In genomic region chr15:75930866-75931265, GRCh38 we compare ENCODE assay signal across 27 cellular contexts. TPM values are rescaled to one million over a fixed set of nuclear protein-coding genes. Genes with fewer than 3 reads are reported as not detected.
DNase-seq lines count a peak whose midpoint lies in the region; ATAC-seq, FAIRE-seq and TF ChIP-seq lines count a peak whose summit lies in the region.
"Had no signal": no experiment of that assay in that cellular context is flagged by ENCODE, and none has a peak within 500 bp of the region (broad histone marks: within the 10 kb centered on the region; RNA-seq: fewer than 3 reads in every experiment).

No MANE protein-coding gene starts in this region.

- H3K36me3 ChIP-seq in endothelial cell of umbilical vein (ENCODE audit: control insufficient read depth in 2 of 2, extremely low read depth in 1 of 2, insufficient read depth in 2 of 2, low read length in 2 of 2) (peaks cover 5 to 17% of the 10 kb centered on the region in 2 experiments), uterus (no peaks in the 10 kb centered on the region)

- FAIRE-seq in GM12891 (lab: Jason Lieb, UNC) (peak; percentile 38), endothelial cell of umbilical vein (lab: Jason Lieb, UNC) (peak; percentile 28)
- FAIRE-seq: G401.6, GM12892, GM18507 had no signal

- peaks cover 0 to 2% (median 2%) of the 10 kb centered on the region in 3 donors for H3K27me3 Mint-ChIP-seq in immature natural killer cell (ENCODE audit: low read depth in 3 of 3)
- H3K27me3 Mint-ChIP-seq in natural killer cell (ENCODE audit: low read depth in 2 of 2), result no peaks in the 10 kb centered on the region
- H3K27me3 Mint-ChIP-seq: CD4-positive, alpha-beta memory T cell; CD4-positive, CD25-positive, alpha-beta regulatory T cell; CD8-positive, alpha-beta memory T cell had no signal

- H3K4me3 ChIP-seq in endothelial cell of umbilical vein (replicated peaks in 1 of 3; ENCODE audit: insufficient read depth in 1 of 3, low read depth in 1 of 3, low read length in 3 of 3) (no peak overlapping the region), uterus (no peak overlapping the region)
- H3K4me3 ChIP-seq: BLaER1 had no signal

- DNase-seq in GM12891 (ENCODE audit: insufficient read length, low spot score) (no peak), endothelial cell of umbilical vein (ENCODE audit: low read depth, low spot score) (no peak), immature natural killer cell (no peak), natural killer cell (no peak), DMS 273 treated with DMSO at 0.1 percent for 48 hours (lab: John Stamatoyannopoulos, UW) (no peak), uterus (no peak), G401 (ENCODE audit: low spot score) (no peak)
- DNase-seq: 8988T; ACHN; BE2C; C1 segment of cervical spinal cord; CD4-positive, alpha-beta memory T cell; CD4-positive, CD25-positive, alpha-beta regulatory T cell; CD8-positive, alpha-beta memory T cell; COR-L47; DMS153; DMS53; DMS79; DND-41; EL; GF-D8 had no signal

- H3K27ac ChIP-seq in endothelial cell of umbilical vein (ENCODE audit: insufficient read depth, low read depth, low read length) (no peak overlapping the region), uterus (no peak overlapping the region)
- H3K27ac ChIP-seq: BLaER1 had no signal

- in situ Hi-C loops in G401 (cut with HindIII; ENCODE audit: low sequenced_read_pairs), result no loop called here

- BruUV-seq in endothelial cell of umbilical vein (replicated peaks; lab: Mats Ljungman, UMichigan), result no TSS peak

- no peak overlapping the region for H3K9ac ChIP-seq in endothelial cell of umbilical vein (replicated peaks; ENCODE audit: extremely low read depth, insufficient read depth, low read length)
- H3K9ac ChIP-seq: BLaER1 had no signal

- H3K4me1 ChIP-seq in endothelial cell of umbilical vein (ENCODE audit: control insufficient read depth, extremely low read depth, insufficient read depth, low read length), result peaks cover 13% of the 10 kb centered on the region
- no peaks in the 10 kb centered on the region for H3K4me1 ChIP-seq in uterus
- H3K4me1 ChIP-seq: BE2C had no signal

- dilution Hi-C loops in endothelial cell of umbilical vein (cut with MboI; ENCODE audit: extremely low pct_ligation_motif_present, low sequenced_read_pairs), result no loop called here

- peaks cover 15 to 40% (median 16%) of the 10 kb centered on the region in 3 donors for H3K36me3 Mint-ChIP-seq in immature natural killer cell
- peaks cover 9% of the 10 kb centered on the region for H3K36me3 Mint-ChIP-seq in natural killer cell

- H3K79me2 ChIP-seq in endothelial cell of umbilical vein (ENCODE audit: control insufficient read depth, insufficient read depth, low read length), result peaks cover 14% of the 10 kb centered on the region

- intact Hi-C loops in endothelial cell of umbilical vein (cut with micrococcal nuclease) (loop anchor here (1.0 kb wide), 1 partner anchor 10 kb away; no protein-coding TSS in a partner anchor), natural killer cell (cut with micrococcal nuclease) (no loop called here), uterus (cut with DNase I; ENCODE audit: low total_unique reads) (no loop called here)

- no peaks in the 10 kb centered on the region for H3K27me3 ChIP-seq in endothelial cell of umbilical vein (ENCODE audit: control insufficient read depth in 2 of 2, insufficient read depth in 2 of 2, low read length in 2 of 2)
- no peaks in the 10 kb centered on the region for H3K27me3 ChIP-seq in uterus
- H3K27me3 ChIP-seq: BE2C, BLaER1 had no signal

- H4K20me1 ChIP-seq in endothelial cell of umbilical vein (replicated peaks; ENCODE audit: control insufficient read depth, extremely low read depth, insufficient read depth, low read length), result no peaks in the 10 kb centered on the region

- TF ChIP-seq POLR2A in GM12891 (IDR thresholded peaks at IDR 0.05; ENCODE audit: low read depth, low read length) (no peak), endothelial cell of umbilical vein (IDR thresholded peaks at IDR 0.05; ENCODE audit: low read depth, low read length) (no peak), uterus (IDR thresholded peaks at IDR 0.05) (no peak)

- H3K4me3 Mint-ChIP-seq in immature natural killer cell, result peak overlapping the region; percentile 6 to 45 (median 21)
- H3K4me3 Mint-ChIP-seq in natural killer cell, result no peak overlapping the region
- H3K4me3 Mint-ChIP-seq: CD14-positive monocyte; CD4-positive, alpha-beta memory T cell; CD4-positive, CD25-positive, alpha-beta regulatory T cell; CD8-positive, alpha-beta memory T cell had no signal

- TF ChIP-seq CTCF in endothelial cell of umbilical vein (IDR thresholded peaks at IDR 0.05; ENCODE audit: extremely low read depth in 1 of 2, insufficient read depth in 1 of 2, low read depth in 1 of 2, low read length in 2 of 2) (no peak), natural killer cell (IDR thresholded peaks at IDR 0.05) (no peak), uterus (IDR thresholded peaks at IDR 0.05) (no peak)

- H3K27ac Mint-ChIP-seq in immature natural killer cell, result peak overlapping the region in 2 of 6 donors; percentile 40 to 72
- H3K27ac Mint-ChIP-seq in natural killer cell, result peak overlapping the region; percentile 47 to 75
- H3K27ac Mint-ChIP-seq: CD4-positive, alpha-beta memory T cell; CD4-positive, CD25-positive, alpha-beta regulatory T cell had no signal

- no peaks in the 10 kb centered on the region for H3K9me1 ChIP-seq in endothelial cell of umbilical vein (replicated peaks; ENCODE audit: control insufficient read depth, extremely low read depth, insufficient read depth, low read length)

- CTCF ChIA-PET in endothelial cell of umbilical vein (lab: Charles Lee), result interaction anchor here (1.8 kb wide), 1 partner anchor 121 kb away, joined by 4 read pairs; no protein-coding TSS in a partner anchor

- H3K9me3 ChIP-seq in endothelial cell of umbilical vein (replicated peaks; ENCODE audit: control insufficient read depth, insufficient read depth, low read length), result no peaks in the 10 kb centered on the region
- no peaks in the 10 kb centered on the region for H3K9me3 ChIP-seq in uterus
- H3K9me3 ChIP-seq: BE2C, BLaER1 had no signal

- ATAC-seq in natural killer cell (no peak), HG03108 (IDR thresholded peaks at IDR 0.05; ENCODE audit: unreplicated experiment) (no peak)

- H3K4me2 ChIP-seq in endothelial cell of umbilical vein (ENCODE audit: insufficient read depth, low read length), result no peak overlapping the region
- H3K4me2 ChIP-seq: BLaER1 had no signal

- POLR2A ChIA-PET in endothelial cell of umbilical vein (lab: Charles Lee), result no interaction called here

- peaks cover 32 to 56% of the 10 kb centered on the region in 2 donors for H3K4me1 Mint-ChIP-seq in immature natural killer cell
- peaks cover 41 to 44% of the 10 kb centered on the region in 2 donors for H3K4me1 Mint-ChIP-seq in natural killer cell

- H3K9me3 Mint-ChIP-seq in immature natural killer cell (no peaks in the 10 kb centered on the region), natural killer cell (no peaks in the 10 kb centered on the region)
- H3K9me3 Mint-ChIP-seq: CD14-positive monocyte; CD4-positive, alpha-beta memory T cell; CD8-positive, alpha-beta memory T cell had no signal

- no peak overlapping the region for H2AFZ ChIP-seq in endothelial cell of umbilical vein (ENCODE audit: low read depth, low read length)

TF ChIP-seq in GM12891, 5 proteins besides CTCF, POLR2A, EP300 and RAD21:
- TF ChIP-seq TAF1 (IDR thresholded peaks at IDR 0.05; ENCODE audit: low read depth, low read length), result no peak
- TF ChIP-seq POU2F2 (IDR thresholded peaks at IDR 0.05; ENCODE audit: low read depth, low read length), result no peak
- TF ChIP-seq POLR2AphosphoS5 (IDR thresholded peaks at IDR 0.05; ENCODE audit: low read depth, low read length), result no peak

TF ChIP-seq in endothelial cell of umbilical vein, 7 proteins besides CTCF, POLR2A, EP300 and RAD21:
- TF ChIP-seq MAX (IDR thresholded peaks at IDR 0.05; ENCODE audit: insufficient read depth, insufficient read length) (no peak), JUN (IDR thresholded peaks at IDR 0.05; ENCODE audit: borderline replicate concordance, insufficient read depth, insufficient read length, low read depth) (no peak)

RNA-seq across cellular contexts. Expression of gene FBXO22, which starts 27.2 kb away (rescaled TPM):
- polyA plus RNA-seq in GM12891 (2012; ENCODE audit: low read depth, missing spikeins), result 45.2 TPM
- 41.6 and 42.6 TPM in 2 replicates for total RNA-seq in endothelial cell of umbilical vein
- 19.9 and 20.8 TPM in 2 replicates for polyA plus RNA-seq in endothelial cell of umbilical vein
- 26.2 and 26.7 TPM in 2 replicates for polyA plus RNA-seq in endothelial cell of umbilical vein (2011; cell fraction: cytosol; rRNA removed)
- polyA plus RNA-seq in endothelial cell of umbilical vein (2011; cell fraction: nucleus; rRNA removed), result 23.8 and 26.3 TPM in 2 replicates
- polyA plus RNA-seq in endothelial cell of umbilical vein (2012), result 54.7 and 62.6 TPM in 2 replicates
- 45.7 and 46.4 TPM in 2 replicates for polyA minus RNA-seq in endothelial cell of umbilical vein
- polyA minus RNA-seq in endothelial cell of umbilical vein (2011; cell fraction: cytosol; rRNA and poly(A)+ RNA removed), result 55.0 TPM
- 21.7 and 24.5 TPM in 2 replicates for polyA minus RNA-seq in endothelial cell of umbilical vein (2011; cell fraction: nucleus; rRNA and poly(A)+ RNA removed)
- polyA plus RNA-seq in immature natural killer cell, result 10 to 100 TPM; 11.5 to 13.8 (median 12.7) TPM
- total RNA-seq in natural killer cell, result 10 to 100 TPM in 2 of 3 donors, 1 to 10 TPM in 1; 8.5 to 16.2 (median 11.8) TPM
- total RNA-seq in uterus, result 10 to 100 TPM in 3 of 4 donors, 1 to 10 TPM in 1; 5.4 to 41.7 (median 17.9) TPM
- 84.9 and 111 TPM in 2 replicates for total RNA-seq in G401 (2014; rRNA removed; shearing (Covaris generic))
